Comparison of ENCODE assay signal across 10 cellular contexts in genomic region chr10:123148414-123149161, GRCh38. TPM values are rescaled to one million over a fixed set of nuclear protein-coding genes. Genes with fewer than 3 reads are reported as not detected.
DNase-seq lines count a peak whose midpoint lies in the region; ATAC-seq and TF ChIP-seq lines count a peak whose summit lies in the region.
"Had no signal": no experiment of that assay in that cellular context is flagged by ENCODE, and none has a peak within 500 bp of the region (broad histone marks: within the 10 kb centered on the region; RNA-seq: fewer than 3 reads in every experiment).

No MANE protein-coding gene starts in this region.

- H3K4me1 Mint-ChIP-seq in CD4-positive, alpha-beta memory T cell, result peaks cover 35 to 74% (median 55%) of the 10 kb centered on the region in 4 donors
- H3K4me1 Mint-ChIP-seq in GM23338 (peaks cover 65% of the 10 kb centered on the region), memory B cell (peaks cover 14% of the 10 kb centered on the region)
- peaks cover 61% of the 10 kb centered on the region for H3K4me1 Mint-ChIP-seq in activated CD4-positive, alpha-beta memory T cell treated with anti-CD3 and anti-CD28 coated beads, Interleukin-2, amount 10 ng/mL, durations not matched to agents 7 days and 5 days

- no peaks in the 10 kb centered on the region for H3K36me3 ChIP-seq in CD4-positive, alpha-beta memory T cell (ENCODE audit: insufficient read depth, low read length)
- H3K36me3 ChIP-seq in GM23338 (ENCODE audit: insufficient read depth), result no peaks in the 10 kb centered on the region
- H3K36me3 ChIP-seq in gastrocnemius medialis, result no peaks in the 10 kb centered on the region

- H3K27ac ChIP-seq in CD4-positive, alpha-beta memory T cell (ENCODE audit: low read depth, low read length), result no peak overlapping the region
- H3K27ac ChIP-seq in GM23338 (ENCODE audit: low read depth), result no peak overlapping the region
- H3K27ac ChIP-seq in gastrocnemius medialis, result no peak overlapping the region

- peaks cover 0 to 3% (median 0%) of the 10 kb centered on the region in 8 donors for H3K9me3 Mint-ChIP-seq in CD4-positive, alpha-beta memory T cell
- H3K9me3 Mint-ChIP-seq in GM23338 (peaks cover 5% of the 10 kb centered on the region; the same call in 2 of the 3 replicates), memory B cell (no peaks in the 10 kb centered on the region)
- H3K9me3 Mint-ChIP-seq in activated CD4-positive, alpha-beta memory T cell treated with anti-CD3 and anti-CD28 coated beads, Interleukin-2, amount 10 ng/mL, durations not matched to agents 7 days and 5 days, result no peaks in the 10 kb centered on the region

- in situ Hi-C loops in gastrocnemius medialis (cut with MboI; ENCODE audit: low sequenced_read_pairs in 4 of 4), result no loop called here

- H4K20me1 ChIP-seq in GM23338 (replicated peaks; ENCODE audit: insufficient read depth), result peaks cover 8% of the 10 kb centered on the region; the same call in 1 of the 2 replicates

- no peak for TF ChIP-seq POLR2A in gastrocnemius medialis (IDR thresholded peaks at IDR 0.05)
- no peak for TF ChIP-seq POLR2A in lower leg skin (IDR thresholded peaks at IDR 0.05)

- H3K27ac Mint-ChIP-seq in CD4-positive, alpha-beta memory T cell, result peak overlapping the region in 1 of 7 donors; percentile 3
- H3K27ac Mint-ChIP-seq in GM23338, result no peak overlapping the region
- H3K27ac Mint-ChIP-seq in activated CD4-positive, alpha-beta memory T cell treated with anti-CD3 and anti-CD28 coated beads, Interleukin-2, amount 10 ng/mL, durations not matched to agents 7 days and 5 days, result peak overlapping the region; percentile 42
- H3K27ac Mint-ChIP-seq in memory B cell, result peak overlapping the region; percentile 84

- TF ChIP-seq CTCF in GM23338 (conservative IDR thresholded peaks at IDR 0.05; ENCODE audit: low read depth in 2 of 2), result no peak
- no peak for TF ChIP-seq CTCF in gastrocnemius medialis (IDR thresholded peaks at IDR 0.05 in 4 of 5, conservative IDR thresholded peaks at IDR 0.05 in 1 of 5)
- no peak for TF ChIP-seq CTCF in lower leg skin (IDR thresholded peaks at IDR 0.05)

- H3K36me3 Mint-ChIP-seq in CD4-positive, alpha-beta memory T cell, result no peaks in the 10 kb centered on the region
- H3K36me3 Mint-ChIP-seq in GM23338 (ENCODE audit: low read depth) (peaks cover 15% of the 10 kb centered on the region; the same call in 2 of the 3 replicates), memory B cell (peaks cover 3% of the 10 kb centered on the region)
- H3K36me3 Mint-ChIP-seq in activated CD4-positive, alpha-beta memory T cell treated with anti-CD3 and anti-CD28 coated beads, Interleukin-2, amount 10 ng/mL, durations not matched to agents 7 days and 5 days (ENCODE audit: low read depth), result peaks cover 10% of the 10 kb centered on the region

- peaks cover 51% of the 10 kb centered on the region for H3F3A ChIP-seq in GM23338 (replicated peaks; ENCODE audit: low read depth)

- peak overlapping the region; percentile 62 to 88 (median 78) for H3K4me3 Mint-ChIP-seq in CD4-positive, alpha-beta memory T cell
- H3K4me3 Mint-ChIP-seq in GM23338 (peak overlapping the region; percentile 70), memory B cell (peak overlapping the region; percentile 46)
- H3K4me3 Mint-ChIP-seq in activated CD4-positive, alpha-beta memory T cell treated with anti-CD3 and anti-CD28 coated beads, Interleukin-2, amount 10 ng/mL, durations not matched to agents 7 days and 5 days, result peak overlapping the region; percentile 47

- no peaks in the 10 kb centered on the region for H3K79me2 ChIP-seq in GM23338 (replicated peaks; ENCODE audit: insufficient read depth)

- peaks cover 44 to 53% of the 10 kb centered on the region in 2 donors for H3K27me3 Mint-ChIP-seq in CD4-positive, alpha-beta memory T cell
- peaks cover 79% of the 10 kb centered on the region for H3K27me3 Mint-ChIP-seq in GM23338 (ENCODE audit: insufficient read depth, low read depth, poor library complexity)
- H3K27me3 Mint-ChIP-seq in activated CD4-positive, alpha-beta memory T cell treated with anti-CD3 and anti-CD28 coated beads, Interleukin-2, amount 10 ng/mL, durations not matched to agents 7 days and 5 days, result peaks cover 67% of the 10 kb centered on the region
- peaks cover 24% of the 10 kb centered on the region for H3K27me3 Mint-ChIP-seq in memory B cell

- peak overlapping the region; percentile 83 for H3K4me2 ChIP-seq in GM23338

- ATAC-seq in GM23338 (peak; percentile 26), memory B cell (ENCODE audit: low read depth) (no peak), gastrocnemius medialis (no peak), HG03280 (IDR thresholded peaks at IDR 0.05; ENCODE audit: unreplicated experiment) (no peak)
- ATAC-seq: left lobe of liver had no signal

- H3K4me3 ChIP-seq in CD4-positive, alpha-beta memory T cell (ENCODE audit: low read length in 2 of 2), result peak overlapping the region in 1 of 2 donors; percentile 29
- H3K4me3 ChIP-seq in GM23338 (peak overlapping the region; percentile 60), gastrocnemius medialis (peak overlapping the region in 1 of 4 donors; percentile 20), lower leg skin (ENCODE audit: low read depth, poor library complexity, severe bottlenecking) (no peak overlapping the region)

- H3K4me1 ChIP-seq in CD4-positive, alpha-beta memory T cell (ENCODE audit: insufficient read depth, low read length), result peaks cover 81% of the 10 kb centered on the region
- H3K4me1 ChIP-seq in GM23338 (ENCODE audit: insufficient read depth) (peaks cover 71% of the 10 kb centered on the region), gastrocnemius medialis (peaks cover 11 to 37% of the 10 kb centered on the region in 2 donors)

- H2AFZ ChIP-seq in GM23338, result peak overlapping the region; percentile 90

- peak in 1 of 5 donors; percentile 21 for DNase-seq in CD4-positive, alpha-beta memory T cell
- peak; percentile 75 for DNase-seq in GM23338 (ENCODE audit: low spot score)
- no peak for DNase-seq in activated CD4-positive, alpha-beta memory T cell treated with anti-CD3 and anti-CD28 coated beads, Interleukin-2, amount 10 ng/mL, durations not matched to agents 7 days and 5 days
- peak in 1 of 2 donors; percentile 39 for DNase-seq in memory B cell (ENCODE audit: low spot score in 2 of 2)
- no peak for DNase-seq in occipital lobe (lab: John Stamatoyannopoulos, UW)
- DNase-seq in gastrocnemius medialis, result no peak
- DNase-seq in lower leg skin (ENCODE audit: low spot score in 2 of 2), result no peak

- POLR2A ChIA-PET in CD4-positive, alpha-beta memory T cell (lab: Charles Lee; ENCODE audit: partially characterized antibody), result interaction anchor here (1.3 to 2.1 kb wide), 3 partner anchors 10 to 195 kb away, joined by 3 to 9 read pairs (median 4); partner anchors contain the start of gene C10orf88
- POLR2A ChIA-PET in activated CD4-positive, alpha-beta memory T cell treated with anti-CD3 and anti-CD28 coated beads, Interleukin-2, amount 10 ng/mL, durations not matched to agents 7 days and 5 days (lab: Charles Lee), result interaction anchor here (4.1 kb wide), 1 partner anchor 9 kb away, joined by 27 read pairs; no protein-coding TSS in a partner anchor

- intact Hi-C loops in CD4-positive, alpha-beta memory T cell (cut with micrococcal nuclease), result no loop called here
- intact Hi-C loops in gastrocnemius medialis (cut with DNase I; ENCODE audit: low total_unique reads), result no loop called here
- intact Hi-C loops in lower leg skin (cut with DNase I; ENCODE audit: low total_unique reads), result no loop called here

- CTCF ChIA-PET in CD4-positive, alpha-beta memory T cell (lab: Charles Lee; ENCODE audit: partially characterized antibody), result interaction anchor here (3.7 kb wide), 1 partner anchor 15 kb away, joined by 16 read pairs; no protein-coding TSS in a partner anchor
- CTCF ChIA-PET in activated CD4-positive, alpha-beta memory T cell treated with anti-CD3 and anti-CD28 coated beads, Interleukin-2, amount 10 ng/mL, durations not matched to agents 7 days and 5 days (lab: Charles Lee), result interaction anchor here (0.8 to 3.2 kb wide), 2 partner anchors 9 to 14 kb away, joined by 3 to 21 read pairs; no protein-coding TSS in a partner anchor

- H3K27me3 ChIP-seq in CD4-positive, alpha-beta memory T cell (ENCODE audit: insufficient read depth, low read length), result peaks cover 59% of the 10 kb centered on the region
- peaks cover 94% of the 10 kb centered on the region for H3K27me3 ChIP-seq in GM23338 (ENCODE audit: insufficient read depth)
- H3K27me3 ChIP-seq in gastrocnemius medialis, result peaks cover 95 to 100% (median 98%) of the 10 kb centered on the region in 3 donors

- H3K9me2 ChIP-seq in GM23338 (ENCODE audit: insufficient read depth), result no peaks in the 10 kb centered on the region

- 1 to 5% methylated on average over 29 to 33 of the region's 55 CpGs for WGBS in lower leg skin, 2 donors

- no peaks in the 10 kb centered on the region for H3K9me3 ChIP-seq in CD4-positive, alpha-beta memory T cell (ENCODE audit: control insufficient read depth in 1 of 2, low read length in 2 of 2)
- H3K9me3 ChIP-seq in gastrocnemius medialis, result no peaks in the 10 kb centered on the region

TF ChIP-seq in GM23338, 12 proteins besides CTCF, POLR2A, EP300 and RAD21 (continues in another document):
- TF ChIP-seq EZH2phosphoT487 (IDR thresholded peaks at IDR 0.05; ENCODE audit: unreplicated experiment), result peak; percentile 83

RNA-seq across cellular contexts. Expression of gene HMX2, which starts 0.7 kb away (rescaled TPM):
- not detected for total RNA-seq in CD4-positive, alpha-beta memory T cell
- not detected for polyA plus RNA-seq in CD4-positive, alpha-beta memory T cell
- 0.97 and 2.6 TPM in 2 replicates for total RNA-seq in GM23338 (2014; rRNA removed; shearing (Covaris generic))
- polyA plus RNA-seq in GM23338 (2016; fragmentation: Nextera tagmentation; extraction: Ambion mirVana), result 3.1 and 3.4 TPM in 2 replicates
- total RNA-seq in activated CD4-positive, alpha-beta memory T cell treated with anti-CD3 and anti-CD28 coated beads, Interleukin-2, amount 10 ng/mL, durations not matched to agents 7 days and 5 days, result not detected
- not detected for total RNA-seq in occipital lobe
- not detected for total RNA-seq in gastrocnemius medialis
- total RNA-seq in lower leg skin, result not detected
- total RNA-seq: left lobe of liver, RPMI7951 had no signal

RNA-seq across cellular contexts. Expression of gene BUB3, which starts 5.6 kb away (rescaled TPM):
- total RNA-seq in CD4-positive, alpha-beta memory T cell, result 100 to 1,000 TPM; 162 to 169 TPM
- polyA plus RNA-seq in CD4-positive, alpha-beta memory T cell, result 100 to 1,000 TPM; 226 to 371 TPM
- total RNA-seq in GM23338 (2014; rRNA removed; shearing (Covaris generic)), result 272 and 361 TPM in 2 replicates
- 197 and 243 TPM in 2 replicates for polyA plus RNA-seq in GM23338 (2016; fragmentation: Nextera tagmentation; extraction: Ambion mirVana)
- total RNA-seq in activated CD4-positive, alpha-beta memory T cell treated with anti-CD3 and anti-CD28 coated beads, Interleukin-2, amount 10 ng/mL, durations not matched to agents 7 days and 5 days, result 100 to 1,000 TPM; 266 to 275 TPM
- 112 TPM for total RNA-seq in occipital lobe
- total RNA-seq in gastrocnemius medialis, result 10 to 100 TPM; 43.0 to 84.0 (median 49.2) TPM
- total RNA-seq in lower leg skin, result 100 to 1,000 TPM in 2 of 4 donors, 10 to 100 TPM in 2; 75.7 to 125 (median 102) TPM

RNA-seq across cellular contexts. Expression of gene HMX3, which starts 12.8 kb away (rescaled TPM):
- not detected for total RNA-seq in CD4-positive, alpha-beta memory T cell
- polyA plus RNA-seq in CD4-positive, alpha-beta memory T cell, result not detected
- 0.23 and 0.35 TPM in 2 replicates for total RNA-seq in GM23338 (2014; rRNA removed; shearing (Covaris generic))
- polyA plus RNA-seq in GM23338 (2016; fragmentation: Nextera tagmentation; extraction: Ambion mirVana), result not detected in 2 replicates
- not detected for total RNA-seq in activated CD4-positive, alpha-beta memory T cell treated with anti-CD3 and anti-CD28 coated beads, Interleukin-2, amount 10 ng/mL, durations not matched to agents 7 days and 5 days
- total RNA-seq in occipital lobe (not detected), gastrocnemius medialis (not detected), lower leg skin (not detected)
- total RNA-seq: RPMI7951 had no signal
